ENCODE assay signal across 13 cellular contexts in the genomic region with DNA sequence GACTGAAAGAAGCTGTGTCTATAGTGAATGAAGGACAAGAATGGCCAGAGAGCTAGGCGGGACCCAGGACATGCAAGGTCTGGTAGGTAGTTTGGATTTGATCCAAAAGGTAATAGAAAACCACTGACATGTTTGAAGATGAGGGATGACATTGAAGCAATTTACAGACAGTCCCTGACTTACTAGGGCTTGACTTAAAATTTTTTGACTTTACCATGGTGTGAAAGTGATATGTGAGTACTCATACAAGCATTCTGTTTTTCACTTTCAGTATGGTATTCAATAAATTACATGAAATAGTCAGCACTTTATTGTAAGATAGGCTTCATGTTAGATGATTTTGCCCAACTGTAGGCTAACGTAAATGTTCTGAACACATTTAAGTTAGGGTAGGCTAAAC.
"Had no signal": no experiment of that assay in that cellular context is flagged by ENCODE, and none has a peak within 500 bp of the region (broad histone marks: within the 10 kb centered on the region; RNA-seq: fewer than 3 reads in every experiment).

No MANE protein-coding gene starts in this region.

- DNase-seq: activated CD4-positive, alpha-beta T cell treated with anti-CD3 and anti-CD28 coated beads, Interleukin-2, amount 50 U/mL, for 48 hours; colonic mucosa; esophagus squamous epithelium; foreskin keratinocyte; left cardiac atrium; lower lobe of right lung; midbrain; stimulated activated CD4-positive, alpha-beta T cell treated with anti-CD3 and anti-CD28 coated beads, Interleukin-4, amount 100 ng/mL, for 1 hour; substantia nigra; transverse colon had no signal

- H3K27ac ChIP-seq: colonic mucosa, esophagus squamous epithelium, foreskin keratinocyte, lower lobe of right lung, parathyroid adenoma, transverse colon had no signal

- H3K4me1 ChIP-seq: parathyroid adenoma had no signal

- H3K4me3 Mint-ChIP-seq: T-helper 1 cell treated with Interleukin-12 subunit alpha and Interleukin-12 subunit beta and Interleukin-4 antibody, amounts not matched to agents 30 μg/mL and 1 μg/mL, for 36 hours; WTC11 had no signal

- H3K27ac Mint-ChIP-seq: T-helper 1 cell treated with Interleukin-12 subunit alpha and Interleukin-12 subunit beta and Interleukin-4 antibody, amounts not matched to agents 30 μg/mL and 1 μg/mL, for 36 hours; WTC11 had no signal

- ATAC-seq: foreskin keratinocyte, left cardiac atrium, lower lobe of right lung, WTC11 had no signal

- H3K4me1 Mint-ChIP-seq: WTC11 had no signal

- H3K9me3 ChIP-seq: colonic mucosa, esophagus squamous epithelium, lower lobe of right lung, transverse colon had no signal

- H3K4me3 ChIP-seq: colonic mucosa, esophagus squamous epithelium, lower lobe of right lung, transverse colon had no signal
